ENCODE assay signal across 1 cellular context in the genomic region with DNA sequence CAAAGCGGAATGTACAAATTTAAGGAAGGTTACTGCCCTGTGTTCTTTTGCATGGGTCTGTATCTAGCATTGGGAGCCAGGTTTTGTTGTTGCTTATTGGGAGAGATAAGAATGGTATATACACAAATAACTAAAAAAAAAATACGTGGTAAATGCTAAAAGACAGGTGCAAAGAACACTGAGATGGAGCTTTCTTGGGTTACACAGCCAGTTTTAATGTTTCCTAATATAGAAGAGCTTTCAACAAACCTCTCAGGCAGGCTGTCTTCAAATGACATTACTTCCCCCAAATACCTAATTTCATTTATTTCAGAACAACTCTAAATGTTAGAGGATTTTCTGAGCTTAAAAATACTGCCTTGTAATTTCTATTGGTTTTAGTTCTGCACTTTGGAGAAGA.
TF ChIP-seq lines count a peak whose summit lies in the region.

No MANE protein-coding gene starts in this region.

TF ChIP-seq in HepG2, 621 proteins besides CTCF, POLR2A, EP300 and RAD21:
- TF ChIP-seq PAXIP1 (CRISPR knock-in tag; conservative IDR thresholded peaks at IDR 0.05): no peak
- TF ChIP-seq, protein P1, sequence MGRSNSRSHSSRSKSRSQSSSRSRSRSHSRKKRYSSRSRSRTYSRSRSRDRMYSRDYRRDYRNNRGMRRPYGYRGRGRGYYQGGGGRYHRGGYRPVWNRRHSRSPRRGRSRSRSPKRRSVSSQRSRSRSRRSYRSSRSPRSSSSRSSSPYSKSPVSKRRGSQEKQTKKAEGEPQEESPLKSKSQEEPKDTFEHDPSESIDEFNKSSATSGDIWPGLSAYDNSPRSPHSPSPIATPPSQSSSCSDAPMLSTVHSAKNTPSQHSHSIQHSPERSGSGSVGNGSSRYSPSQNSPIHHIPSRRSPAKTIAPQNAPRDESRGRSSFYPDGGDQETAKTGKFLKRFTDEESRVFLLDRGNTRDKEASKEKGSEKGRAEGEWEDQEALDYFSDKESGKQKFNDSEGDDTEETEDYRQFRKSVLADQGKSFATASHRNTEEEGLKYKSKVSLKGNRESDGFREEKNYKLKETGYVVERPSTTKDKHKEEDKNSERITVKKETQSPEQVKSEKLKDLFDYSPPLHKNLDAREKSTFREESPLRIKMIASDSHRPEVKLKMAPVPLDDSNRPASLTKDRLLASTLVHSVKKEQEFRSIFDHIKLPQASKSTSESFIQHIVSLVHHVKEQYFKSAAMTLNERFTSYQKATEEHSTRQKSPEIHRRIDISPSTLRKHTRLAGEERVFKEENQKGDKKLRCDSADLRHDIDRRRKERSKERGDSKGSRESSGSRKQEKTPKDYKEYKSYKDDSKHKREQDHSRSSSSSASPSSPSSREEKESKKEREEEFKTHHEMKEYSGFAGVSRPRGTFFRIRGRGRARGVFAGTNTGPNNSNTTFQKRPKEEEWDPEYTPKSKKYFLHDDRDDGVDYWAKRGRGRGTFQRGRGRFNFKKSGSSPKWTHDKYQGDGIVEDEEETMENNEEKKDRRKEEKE (IDR thresholded peaks at IDR 0.05): no peak
- TF ChIP-seq DNMT1 (CRISPR knock-in tag; IDR thresholded peaks at IDR 0.05): no peak
- TF ChIP-seq U2AF2 (IDR thresholded peaks at IDR 0.05; ENCODE audit: low read depth, low read length): no peak
- no peak for TF ChIP-seq MTF2 (CRISPR knock-in tag; IDR thresholded peaks at IDR 0.05; ENCODE audit: borderline replicate concordance)
- no peak for TF ChIP-seq TP53 (CRISPR knock-in tag; conservative IDR thresholded peaks at IDR 0.05)
- no peak for TF ChIP-seq ZNF124 (CRISPR knock-in tag; IDR thresholded peaks at IDR 0.05)
- no peak for TF ChIP-seq FOXP4 (CRISPR knock-in tag; IDR thresholded peaks at IDR 0.05)
- TF ChIP-seq ZNF800 (CRISPR knock-in tag; IDR thresholded peaks at IDR 0.05): no peak
- TF ChIP-seq KLF15 (CRISPR knock-in tag; IDR thresholded peaks at IDR 0.05; ENCODE audit: borderline replicate concordance): no peak
- no peak for TF ChIP-seq JUN (CRISPR knock-in tag; IDR thresholded peaks at IDR 0.05)
- TF ChIP-seq ZBTB10 (CRISPR knock-in tag; IDR thresholded peaks at IDR 0.05; ENCODE audit: borderline replicate concordance): no peak
- no peak for TF ChIP-seq CEBPZ (IDR thresholded peaks at IDR 0.05; ENCODE audit: low read length)
- no peak for TF ChIP-seq TEAD2 (CRISPR knock-in tag; IDR thresholded peaks at IDR 0.05)
- TF ChIP-seq GFI1 (CRISPR knock-in tag; IDR thresholded peaks at IDR 0.05; ENCODE audit: borderline replicate concordance): no peak
